In the genomic region with DNA sequence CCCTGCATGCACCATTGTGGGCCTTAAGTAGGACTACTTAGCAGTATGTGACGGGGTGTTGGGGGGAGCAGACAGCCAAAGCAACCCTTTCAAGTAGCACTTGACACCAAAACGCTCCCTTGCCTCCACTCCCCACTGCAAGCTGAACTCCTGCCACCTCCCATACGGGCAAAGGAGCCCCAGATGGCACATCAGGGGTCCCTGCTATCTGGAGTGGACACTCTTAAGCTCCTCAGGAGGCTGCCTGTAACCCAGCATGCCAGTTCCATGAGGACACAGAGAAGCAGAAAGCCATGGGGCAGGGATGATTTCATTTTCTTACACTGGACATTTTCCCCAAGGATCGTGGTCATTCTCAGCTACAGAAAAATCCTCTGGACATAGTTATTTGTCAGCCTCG, we compare ENCODE assay signal across 30 cellular contexts.
DNase-seq lines count a peak whose midpoint lies in the region; ATAC-seq and TF ChIP-seq lines count a peak whose summit lies in the region.
"Had no signal": no experiment of that assay in that cellular context is flagged by ENCODE, and none has a peak within 500 bp of the region (broad histone marks: within the 10 kb centered on the region; RNA-seq: fewer than 3 reads in every experiment).

No MANE protein-coding gene starts in this region.

- H3T11ph ChIP-seq in H9 (ENCODE audit: low read length): no peak overlapping the region

- H3K4me1 ChIP-seq in H9 (ENCODE audit: insufficient read depth, low read length): peaks cover 3% of the 10 kb centered on the region; the same call in 1 of the 2 replicates
- peaks cover 93% of the 10 kb centered on the region for H3K4me1 ChIP-seq in muscle layer of colon (ENCODE audit: insufficient read depth, low read length)
- H3K4me1 ChIP-seq in stomach: peaks cover 0 to 85% (median 34%) of the 10 kb centered on the region in 4 donors
- H3K4me1 ChIP-seq: gastrocnemius medialis had no signal

- TF ChIP-seq EP300 in stomach (IDR thresholded peaks at IDR 0.05): no peak

- H3K36me3 ChIP-seq in muscle layer of colon (ENCODE audit: insufficient read depth, low read length) (peaks cover 81% of the 10 kb centered on the region), stomach (peaks cover 0 to 43% (median 6%) of the 10 kb centered on the region in 4 donors)
- H3K36me3 ChIP-seq: gastrocnemius medialis had no signal

- H2BK12ac ChIP-seq in H9 (ENCODE audit: insufficient read length, low read depth, low read length): no peak overlapping the region

- no CpG with 5 or more reads among the region's 5 CpGs for WGBS in H9 (ENCODE audit: extremely low coverage, insufficient read length, low lambda C conversion rate)
- WGBS in stomach, 5 donors: 64 to 82% (median 82%) methylated on average over 5 of the region's 5 CpGs

- H3K18ac ChIP-seq in H9 (ENCODE audit: insufficient read length, low read depth, low read length): no peak overlapping the region

- no peaks in the 10 kb centered on the region for H4K20me1 ChIP-seq in H9 (ENCODE audit: control insufficient read depth, insufficient read depth, insufficient read length)

- H3K14ac ChIP-seq in H9 (ENCODE audit: insufficient read depth, low read length): peak overlapping the region; percentile 4; the same call in 1 of the 2 replicates

- H3K4me1 Mint-ChIP-seq in H9: peaks cover 4 to 15% of the 10 kb centered on the region in 2 experiments
- H3K4me1 Mint-ChIP-seq: activated naive CD8-positive, alpha-beta T cell treated with anti-CD3 and anti-CD28 coated beads, Interleukin-2, amount 50 U/mL, for 24 hours; central memory CD8-positive, alpha-beta T cell; memory B cell had no signal

- no peak overlapping the region for H3K4me3 Mint-ChIP-seq in H9
- H3K4me3 Mint-ChIP-seq: activated naive CD8-positive, alpha-beta T cell treated with anti-CD3 and anti-CD28 coated beads, Interleukin-2, amount 50 U/mL, for 24 hours; central memory CD8-positive, alpha-beta T cell; endodermal cell; memory B cell had no signal

- no peak overlapping the region for H4K91ac ChIP-seq in H9 (ENCODE audit: insufficient read length, low read depth, low read length)

- H2BK20ac ChIP-seq in H9 (ENCODE audit: low read depth, low read length, poor library complexity, severe bottlenecking): no peak overlapping the region

- H3K4ac ChIP-seq in H9 (ENCODE audit: low read depth, low read length): no peak overlapping the region

- no peak overlapping the region for H3K56ac ChIP-seq in H9 (ENCODE audit: insufficient read length, low read depth, low read length)

- no peak overlapping the region for H3K27ac ChIP-seq in H9 (ENCODE audit: insufficient read length, low read depth, low read length)
- peak overlapping the region; percentile 70 to 88 for H3K27ac ChIP-seq in coronary artery
- peak overlapping the region; percentile 61 for H3K27ac ChIP-seq in muscle layer of colon (ENCODE audit: low read depth, low read length)
- peak overlapping the region in 4 of 5 donors; percentile 35 to 91 (median 57) for H3K27ac ChIP-seq in stomach
- H3K27ac ChIP-seq: A549, gastrocnemius medialis had no signal

- no peak overlapping the region for H3K27ac Mint-ChIP-seq in H9
- H3K27ac Mint-ChIP-seq: activated naive CD8-positive, alpha-beta T cell treated with anti-CD3 and anti-CD28 coated beads, Interleukin-2, amount 50 U/mL, for 24 hours; endodermal cell; memory B cell had no signal

- H3K23me2 ChIP-seq in H9 (ENCODE audit: insufficient read length, low read depth, low read length, poor library complexity, severe bottlenecking): no peaks in the 10 kb centered on the region

- H2BK120ac ChIP-seq in H9 (ENCODE audit: low read depth, low read length, poor library complexity, severe bottlenecking): no peak overlapping the region

- H3K9me3 Mint-ChIP-seq in H9: no peaks in the 10 kb centered on the region
- H3K9me3 Mint-ChIP-seq: activated naive CD8-positive, alpha-beta T cell treated with anti-CD3 and anti-CD28 coated beads, Interleukin-2, amount 50 U/mL, for 24 hours; central memory CD8-positive, alpha-beta T cell; endodermal cell; memory B cell had no signal

- DNase-seq in H9 (no peak), coronary artery (ENCODE audit: low spot score) (no peak), stomach (no peak)
- no peak for DNase-seq in activated effector memory CD4-positive, alpha-beta T cell treated with anti-CD3 and anti-CD28 coated beads, Interleukin-2, amount 50 U/mL, for 16 hours
- DNase-seq: activated CD4-positive, alpha-beta T cell treated with anti-CD3 and anti-CD28 coated beads, Interleukin-2, amount 50 U/mL, for 4 hours; activated naive CD8-positive, alpha-beta T cell treated with anti-CD3 and anti-CD28 coated beads, Interleukin-2, amount 50 U/mL, for 24 hours; activated T-cell treated with anti-CD3 and anti-CD28 coated beads, Interleukin-2, amount 50 U/mL, for 48 hours; dermis blood vessel endothelial cell; endodermal cell; gastrocnemius medialis; GDM1; hippocampal formation; MV-4-11; NCI-H1436; NCI-H2081; NCI-H226; NCI-H748 treated with DMSO at 0.1 percent for 48 hours; right cardiac atrium; SHP77 treated with DMSO at 0.1 percent for 48 hours; stimulated activated CD4-positive, alpha-beta T cell treated with anti-CD3 and anti-CD28 coated beads, Interleukin-4, amount 100 ng/mL, for 1 hour; T-helper 2 cell had no signal

- no peak overlapping the region for H4K5ac ChIP-seq in H9 (ENCODE audit: insufficient read length, low read depth, low read length)

- no peak overlapping the region for H2AK5ac ChIP-seq in H9 (ENCODE audit: insufficient read length, low read length)

- TF ChIP-seq CTCF in H9 (conservative IDR thresholded peaks at IDR 0.05) (no peak), coronary artery (IDR thresholded peaks at IDR 0.05) (no peak), stomach (IDR thresholded peaks at IDR 0.05) (no peak)

- no peak overlapping the region for H3K23ac ChIP-seq in H9 (ENCODE audit: insufficient read length, low read depth, low read length)

- H3K79me2 ChIP-seq in H9 (ENCODE audit: insufficient read depth, low read length): no peaks in the 10 kb centered on the region

- H3K4me2 ChIP-seq in H9 (ENCODE audit: insufficient read depth, insufficient read length, low read length): no peak overlapping the region
- H3K4me2 ChIP-seq: A549 had no signal

- H3K9me3 ChIP-seq in H9 (ENCODE audit: control insufficient read depth, low read depth, low read length): no peaks in the 10 kb centered on the region
- no peaks in the 10 kb centered on the region for H3K9me3 ChIP-seq in muscle layer of colon (ENCODE audit: low read length)
- H3K9me3 ChIP-seq in stomach: no peaks in the 10 kb centered on the region
- H3K9me3 ChIP-seq: A549, gastrocnemius medialis had no signal

- peak overlapping the region; percentile 38 for H3K4me3 ChIP-seq in coronary artery
- peak overlapping the region in 1 of 2 donors; percentile 4 for H3K4me3 ChIP-seq in muscle layer of colon (ENCODE audit: low read depth in 1 of 2, low read length in 2 of 2)
- no peak overlapping the region for H3K4me3 ChIP-seq in stomach
- H3K4me3 ChIP-seq: A549, gastrocnemius medialis had no signal

- H3K27me3 Mint-ChIP-seq in H9 (ENCODE audit: low read depth): no peaks in the 10 kb centered on the region; the same call in 1 of the 2 replicates

- H2BK5ac ChIP-seq in H9 (ENCODE audit: insufficient read length, low read length): no peak overlapping the region

- H4K8ac ChIP-seq in H9 (replicated peaks; ENCODE audit: insufficient read length, low read depth, low read length): no peak overlapping the region

- no peaks in the 10 kb centered on the region for H3K79me1 ChIP-seq in H9 (ENCODE audit: insufficient read depth, low read depth, low read length, poor library complexity, severe bottlenecking)

- H3K36me3 Mint-ChIP-seq in H9 (ENCODE audit: insufficient read depth in 1 of 3, low read depth in 3 of 3): peaks cover 3 to 9% (median 5%) of the 10 kb centered on the region in 3 experiments; a peak in 2 of 7 replicates
- H3K36me3 Mint-ChIP-seq: memory B cell had no signal

- intact Hi-C loops in stomach (cut with DNase I; ENCODE audit: low total_unique reads): no loop called here

- no peak overlapping the region for H2BK15ac ChIP-seq in H9 (ENCODE audit: low read depth, low read length)

- ATAC-seq in HG03039 (IDR thresholded peaks at IDR 0.05; ENCODE audit: unreplicated experiment) (no peak), HG02763 (IDR thresholded peaks at IDR 0.05; ENCODE audit: unreplicated experiment) (no peak), HG02970 (IDR thresholded peaks at IDR 0.05; ENCODE audit: low FRiP score, unreplicated experiment) (no peak)
- ATAC-seq: A549; activated naive CD8-positive, alpha-beta T cell treated with anti-CD3 and anti-CD28 coated beads, Interleukin-2, amount 50 U/mL, for 24 hours; esophagus mucosa; gastrocnemius medialis; Panc1; right cardiac atrium had no signal

- TF ChIP-seq POLR2A in stomach (IDR thresholded peaks at IDR 0.05): no peak

- H3K9ac ChIP-seq in H9 (ENCODE audit: extremely low read depth, insufficient read length, low read length) (no peak overlapping the region), muscle layer of colon (ENCODE audit: low read length) (peak overlapping the region; percentile 49)

- no peak overlapping the region for H2AFZ ChIP-seq in H9 (ENCODE audit: low read length)

- no peaks in the 10 kb centered on the region for H3K27me3 ChIP-seq in H9 (ENCODE audit: insufficient read depth, low read length)
- no peaks in the 10 kb centered on the region for H3K27me3 ChIP-seq in muscle layer of colon (ENCODE audit: control insufficient read depth in 1 of 2, insufficient read depth in 2 of 2, low read length in 2 of 2)
- H3K27me3 ChIP-seq in stomach: no peaks in the 10 kb centered on the region
- H3K27me3 ChIP-seq: gastrocnemius medialis had no signal
